In the genomic region with DNA sequence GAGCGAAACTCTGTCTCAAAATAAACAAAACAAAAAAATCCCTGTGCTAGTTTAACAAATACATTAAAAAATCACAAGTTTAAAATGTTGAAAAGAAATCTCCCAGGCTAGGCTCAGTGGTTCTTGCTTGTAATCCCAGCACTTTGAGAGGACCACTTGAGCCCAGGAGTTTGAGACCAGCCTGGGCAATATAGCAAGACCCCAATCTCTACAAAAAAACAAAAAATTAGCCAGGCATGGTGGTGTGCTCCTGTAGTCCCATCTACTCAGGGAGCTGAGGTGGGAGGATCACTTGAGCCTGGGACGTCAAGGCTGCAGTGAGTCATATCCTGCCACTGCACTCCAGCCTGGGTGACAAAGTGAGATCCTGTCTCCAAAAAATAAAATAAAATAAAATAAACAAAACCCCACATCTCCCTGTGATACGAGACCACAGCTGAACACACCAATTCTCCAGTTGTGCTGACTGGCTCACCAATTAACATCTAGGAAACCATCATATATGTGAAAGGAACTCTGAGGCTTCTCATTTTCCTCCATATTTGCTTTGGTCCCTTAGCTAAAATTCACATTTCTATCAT, we compare ENCODE assay signal across 1 cellular context.
TF ChIP-seq lines count a peak whose summit lies in the region.

No MANE protein-coding gene starts in this region.

TF ChIP-seq in SK-N-SH, 30 proteins besides CTCF, POLR2A, EP300 and RAD21 (continued from another document):
- TF ChIP-seq, protein P1, sequence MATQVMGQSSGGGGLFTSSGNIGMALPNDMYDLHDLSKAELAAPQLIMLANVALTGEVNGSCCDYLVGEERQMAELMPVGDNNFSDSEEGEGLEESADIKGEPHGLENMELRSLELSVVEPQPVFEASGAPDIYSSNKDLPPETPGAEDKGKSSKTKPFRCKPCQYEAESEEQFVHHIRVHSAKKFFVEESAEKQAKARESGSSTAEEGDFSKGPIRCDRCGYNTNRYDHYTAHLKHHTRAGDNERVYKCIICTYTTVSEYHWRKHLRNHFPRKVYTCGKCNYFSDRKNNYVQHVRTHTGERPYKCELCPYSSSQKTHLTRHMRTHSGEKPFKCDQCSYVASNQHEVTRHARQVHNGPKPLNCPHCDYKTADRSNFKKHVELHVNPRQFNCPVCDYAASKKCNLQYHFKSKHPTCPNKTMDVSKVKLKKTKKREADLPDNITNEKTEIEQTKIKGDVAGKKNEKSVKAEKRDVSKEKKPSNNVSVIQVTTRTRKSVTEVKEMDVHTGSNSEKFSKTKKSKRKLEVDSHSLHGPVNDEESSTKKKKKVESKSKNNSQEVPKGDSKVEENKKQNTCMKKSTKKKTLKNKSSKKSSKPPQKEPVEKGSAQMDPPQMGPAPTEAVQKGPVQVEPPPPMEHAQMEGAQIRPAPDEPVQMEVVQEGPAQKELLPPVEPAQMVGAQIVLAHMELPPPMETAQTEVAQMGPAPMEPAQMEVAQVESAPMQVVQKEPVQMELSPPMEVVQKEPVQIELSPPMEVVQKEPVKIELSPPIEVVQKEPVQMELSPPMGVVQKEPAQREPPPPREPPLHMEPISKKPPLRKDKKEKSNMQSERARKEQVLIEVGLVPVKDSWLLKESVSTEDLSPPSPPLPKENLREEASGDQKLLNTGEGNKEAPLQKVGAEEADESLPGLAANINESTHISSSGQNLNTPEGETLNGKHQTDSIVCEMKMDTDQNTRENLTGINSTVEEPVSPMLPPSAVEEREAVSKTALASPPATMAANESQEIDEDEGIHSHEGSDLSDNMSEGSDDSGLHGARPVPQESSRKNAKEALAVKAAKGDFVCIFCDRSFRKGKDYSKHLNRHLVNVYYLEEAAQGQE (IDR thresholded peaks at IDR 0.05; ENCODE audit: low read depth, low read length) = no peak
- TF ChIP-seq FOXM1 (IDR thresholded peaks at IDR 0.05; ENCODE audit: low read depth) = no peak
